Comparison of ENCODE assay signal across 8 cellular contexts in the genomic region with DNA sequence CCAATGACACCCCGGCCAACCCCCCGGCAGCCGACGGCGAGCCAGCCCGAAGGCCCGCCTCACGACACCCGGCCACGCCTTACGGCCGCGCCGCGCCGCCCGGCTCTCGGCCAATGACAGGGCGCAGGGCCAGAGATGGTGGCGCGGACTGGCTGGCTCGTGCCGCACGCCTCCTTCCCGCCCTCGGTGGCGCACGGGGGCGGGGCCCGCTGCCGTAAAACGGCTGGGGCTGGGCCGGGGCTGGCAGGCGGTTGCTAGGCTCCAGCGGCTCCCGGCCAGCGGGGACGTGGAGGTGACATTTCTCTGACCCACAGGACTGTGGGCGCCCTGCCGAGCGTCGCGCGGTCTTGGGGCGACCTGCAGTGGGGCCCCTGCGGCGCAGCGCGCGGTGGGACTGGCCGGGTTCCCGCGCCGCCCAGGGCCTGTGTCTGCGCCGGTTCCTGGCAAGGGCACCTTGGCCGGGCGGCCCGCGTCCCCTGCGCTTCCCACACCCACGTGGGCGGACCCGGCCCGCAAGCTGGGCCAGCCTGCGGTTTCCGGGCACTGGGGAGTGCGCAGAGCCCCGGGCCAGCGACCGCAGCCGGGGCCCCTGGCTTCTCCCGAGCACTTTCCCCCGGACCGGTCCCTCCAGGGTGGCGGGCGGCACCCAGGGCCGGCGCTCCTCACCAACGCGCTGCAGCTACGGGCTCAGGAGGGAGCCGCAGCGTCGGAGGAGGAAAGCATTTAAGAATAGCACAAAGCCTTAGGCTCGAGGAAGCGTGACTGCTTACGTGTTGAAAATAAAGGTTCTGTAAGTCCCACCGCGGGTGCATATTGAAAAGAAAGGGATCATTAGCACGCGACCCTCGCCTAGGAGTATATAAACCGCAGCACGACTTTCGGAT. TPM values are rescaled to one million over a fixed set of nuclear protein-coding genes. Genes with fewer than 3 reads are reported as not detected.
A peak's percentile ranks its signal among the peaks of the same experiment; 100 is the strongest.
DNase-seq lines count a peak whose midpoint lies in the region; ATAC-seq and TF ChIP-seq lines count a peak whose summit lies in the region.

A gene (minus strand): TSS at position 8 of the 884 bp plus-strand sequence. CDS start 64 bp downstream, outside the sequence.

- DNase-seq in AG09319 (ENCODE audit: extremely low read depth, low read depth) = peak; percentile 85
- peak; percentile 89 for DNase-seq in NCI-H345 treated with DMSO at 0.1 percent for 48 hours (lab: John Stamatoyannopoulos, UW; ENCODE audit: unreplicated experiment)
- peak; percentile 87 to 95 (median 90) for DNase-seq in activated CD4-positive, CD25-positive, alpha-beta regulatory T cell (lab: John Stamatoyannopoulos, UW)
- DNase-seq in caudate nucleus (lab: John Stamatoyannopoulos, UW) = peak; percentile 40 to 98 (median 94)
- peak; percentile 94 to 96 (median 95) for DNase-seq in immature natural killer cell
- DNase-seq in smooth muscle cell of the brain vasculature (ENCODE audit: low read depth, low spot score) = peak; percentile 82

- peak within 1 kb of the TSS; percentile 78 for H3K27ac ChIP-seq in caudate nucleus (ENCODE audit: low read depth, low read length)

- no peak for TF ChIP-seq CTCF in AG09319 (IDR thresholded peaks at IDR 0.05; ENCODE audit: low read depth, low read length)

- H3K27me3 Mint-ChIP-seq in immature natural killer cell (ENCODE audit: low read depth in 3 of 3) = peaks cover 2 to 15% (median 3%) of the 10 kb centered on the region in 3 donors

- no peaks in the 10 kb centered on the region for H3K9me3 Mint-ChIP-seq in immature natural killer cell

- H3K27ac Mint-ChIP-seq in immature natural killer cell = peak within 1 kb of the TSS; percentile 76 to 93 (median 92)

- H3K4me1 Mint-ChIP-seq in immature natural killer cell = peaks cover 14 to 16% of the 10 kb centered on the region in 2 donors

- peak within 1 kb of the TSS; percentile 92 to 96 (median 94) for H3K4me3 Mint-ChIP-seq in immature natural killer cell

- ATAC-seq in GM19035 (IDR thresholded peaks at IDR 0.05; ENCODE audit: unreplicated experiment) (peak; percentile 84), HG03342 (IDR thresholded peaks at IDR 0.05; ENCODE audit: unreplicated experiment) (peak; percentile 85)

- peaks cover 0 to 2% (median 0%) of the 10 kb centered on the region in 3 donors for H3K36me3 Mint-ChIP-seq in immature natural killer cell

RNA-seq across cellular contexts. Expression of the gene that starts here (rescaled TPM):
- 100 to 1,000 TPM in 1 of 3 donors, 10 to 100 TPM in 2; 68.7 to 107 (median 85.6) TPM for polyA plus RNA-seq in immature natural killer cell

Comparison
In these comparisons a context has a peak if more than half of its experiments do, and no peak if none do; other contexts are left out.
1. Peak in every context shown above with its lines: DNase-seq, ATAC-seq and H3K27ac ChIP-seq.